In genomic region chr5:3400659-3401058, GRCh38 we compare ENCODE assay signal across 25 cellular contexts.
A peak's percentile ranks its signal among the peaks of the same experiment; 100 is the strongest.
DNase-seq lines count a peak whose midpoint lies in the region; ATAC-seq, FAIRE-seq and TF ChIP-seq lines count a peak whose summit lies in the region.
"Had no signal": no experiment of that assay in that cellular context is flagged by ENCODE, and none has a peak within 500 bp of the region (broad histone marks: within the 10 kb centered on the region; RNA-seq: fewer than 3 reads in every experiment).

No MANE protein-coding gene starts in this region.

- in situ Hi-C loops in HepG2 (cut with HindIII; ENCODE audit: extremely low pct_ligation_motif_present, low pct_unique_long_range_greater_than_20kb) (no loop called here), K562 (cut with MboI) (no loop called here)

- H3K9me3 ChIP-seq in HepG2 (ENCODE audit: low read length) (peaks cover 16% of the 10 kb centered on the region), right lobe of liver (no peaks in the 10 kb centered on the region), K562 (replicated peaks; ENCODE audit: control insufficient read depth, insufficient read depth, low read depth, low read length) (no peaks in the 10 kb centered on the region), colonic mucosa (no peaks in the 10 kb centered on the region), kidney (ENCODE audit: control insufficient read depth in 1 of 2, low read length in 2 of 2) (peaks cover 6 to 7% of the 10 kb centered on the region in 2 donors)
- H3K9me3 ChIP-seq: BE2C, HAP-1 had no signal

- H3K36me3 ChIP-seq in HepG2 (replicated peaks in 1 of 2; ENCODE audit: control insufficient read depth in 1 of 2, insufficient read depth in 2 of 2, low read length in 2 of 2) (no peaks in the 10 kb centered on the region), right lobe of liver (no peaks in the 10 kb centered on the region), K562 (ENCODE audit: control insufficient read depth, insufficient read depth, low read length) (no peaks in the 10 kb centered on the region), colonic mucosa (no peaks in the 10 kb centered on the region), kidney (ENCODE audit: control insufficient read depth in 1 of 2, insufficient read depth in 2 of 2, low read length in 2 of 2) (no peaks in the 10 kb centered on the region)
- H3K36me3 ChIP-seq: BE2C; BLaER1 treated with 17β-estradiol and CSF1 and Interleukin-3, amounts not matched to agents 10 nM and 100 nM; HAP-1 had no signal

- H3K9me1 ChIP-seq in K562 (ENCODE audit: control insufficient read depth, insufficient read depth, low read length) = no peaks in the 10 kb centered on the region

- no peak for FAIRE-seq in HepG2 (lab: Jason Lieb, UNC)
- no peak for FAIRE-seq in K562 (lab: Jason Lieb, UNC)
- FAIRE-seq in kidney (lab: Jason Lieb, UNC) = no peak
- FAIRE-seq: A204.1, D721Med, GM12878, GM19239 had no signal

- CTCF ChIA-PET in HepG2 (lab: Yijun Ruan, JAX; ENCODE audit: low intra/inter-chr PET ratio, low total read pairs) = no interaction called here
- CTCF ChIA-PET in K562 (lab: Yijun Ruan, JAX; ENCODE audit: low intra/inter-chr PET ratio) = no interaction called here

- H4K20me1 ChIP-seq in HepG2 (ENCODE audit: insufficient read depth, low read length) (no peaks in the 10 kb centered on the region), K562 (replicated peaks; ENCODE audit: control insufficient read depth, insufficient read depth, low read length) (no peaks in the 10 kb centered on the region)
- H4K20me1 ChIP-seq: BLaER1 treated with 17β-estradiol and CSF1 and Interleukin-3, amounts not matched to agents 10 nM and 100 nM had no signal

- no TSS peak for BruUV-seq in HepG2 (replicated peaks; lab: Mats Ljungman, UMichigan)
- BruUV-seq in K562 (replicated peaks; lab: Mats Ljungman, UMichigan) = no TSS peak

- no peak for TF ChIP-seq RAD21 in HepG2 (CRISPR knock-in tag; IDR thresholded peaks at IDR 0.05)
- TF ChIP-seq RAD21 in K562 (CRISPR knock-in tag; conservative IDR thresholded peaks at IDR 0.05 in 1 of 2, IDR thresholded peaks at IDR 0.05 in 1 of 2) = no peak

- H3K27me3 ChIP-seq in HepG2 (ENCODE audit: control insufficient read depth in 1 of 2, insufficient read depth in 2 of 2, low read length in 2 of 2) = no peaks in the 10 kb centered on the region
- H3K27me3 ChIP-seq in right lobe of liver = no peaks in the 10 kb centered on the region
- H3K27me3 ChIP-seq in K562 (ENCODE audit: control insufficient read depth in 2 of 2, insufficient read depth in 2 of 2, low read length in 2 of 2) = no peaks in the 10 kb centered on the region
- no peaks in the 10 kb centered on the region for H3K27me3 ChIP-seq in colonic mucosa
- H3K27me3 ChIP-seq: BE2C; BLaER1 treated with 17β-estradiol and CSF1 and Interleukin-3, amounts not matched to agents 10 nM and 100 nM had no signal

- H3K4me3 ChIP-seq in HepG2 (replicated peaks in 1 of 3; ENCODE audit: insufficient read depth in 1 of 3, low read depth in 2 of 3, low read length in 3 of 3) (no peak overlapping the region), right lobe of liver (no peak overlapping the region), K562 (no peak overlapping the region), colonic mucosa (no peak overlapping the region), kidney (ENCODE audit: low read length in 2 of 2) (no peak overlapping the region)
- H3K4me3 ChIP-seq: BLaER1 treated with 17β-estradiol and CSF1 and Interleukin-3, amounts not matched to agents 10 nM and 100 nM; GM12878; GM23248; HAP-1 had no signal

- no peak overlapping the region for H3K9ac ChIP-seq in HepG2 (ENCODE audit: insufficient read depth, low read depth, low read length)
- no peak overlapping the region for H3K9ac ChIP-seq in K562 (ENCODE audit: insufficient read depth in 1 of 2, low read depth in 2 of 2, low read length in 2 of 2)
- no peak overlapping the region for H3K9ac ChIP-seq in colonic mucosa (ENCODE audit: low read depth in 2 of 2, low read length in 2 of 2)
- H3K9ac ChIP-seq in kidney (ENCODE audit: low read length in 2 of 2) = no peak overlapping the region
- H3K9ac ChIP-seq: BLaER1 treated with 17β-estradiol and CSF1 and Interleukin-3, amounts not matched to agents 10 nM and 100 nM; GM23248 had no signal

- TF ChIP-seq EP300 in HepG2 (IDR thresholded peaks at IDR 0.05; ENCODE audit: low read depth in 2 of 2, low read length in 2 of 2) = no peak
- no peak for TF ChIP-seq EP300 in HepG2 (CRISPR knock-in tag; IDR thresholded peaks at IDR 0.05; ENCODE audit: borderline replicate concordance)
- no peak for TF ChIP-seq EP300 in K562 (IDR thresholded peaks at IDR 0.05; ENCODE audit: low read length)

- ATAC-seq in HepG2 (no peak), right lobe of liver (no peak), K562 (no peak)
- ATAC-seq: GM12878 had no signal

- POLR2A ChIA-PET in HepG2 (lab: Yijun Ruan, JAX) (no interaction called here), K562 (lab: Yijun Ruan, JAX) (no interaction called here)

- intact Hi-C loops in HepG2 (cut with micrococcal nuclease; ENCODE audit: unreplicated experiment) (no loop called here), right lobe of liver (cut with DNase I) (no loop called here), K562 (cut with micrococcal nuclease) (no loop called here), colonic mucosa (cut with DNase I) (no loop called here), kidney (cut with DNase I) (no loop called here)

- H3K27ac ChIP-seq in HepG2 (ENCODE audit: extremely low read length, insufficient read depth, low read length) (no peak overlapping the region), right lobe of liver (no peak overlapping the region), K562 (ENCODE audit: extremely low read depth, low read depth, low read length) (no peak overlapping the region), colonic mucosa (no peak overlapping the region), kidney (ENCODE audit: low read depth in 2 of 2, low read length in 2 of 2) (no peak overlapping the region)
- H3K27ac ChIP-seq: 22Rv1; BLaER1 treated with 17β-estradiol and CSF1 and Interleukin-3, amounts not matched to agents 10 nM and 100 nM; GM23248 had no signal

- no peak overlapping the region for H3K4me2 ChIP-seq in HepG2 (ENCODE audit: low read depth, low read length)
- no peak overlapping the region for H3K4me2 ChIP-seq in K562 (ENCODE audit: insufficient read depth, low read length)
- H3K4me2 ChIP-seq: BLaER1 treated with 17β-estradiol and CSF1 and Interleukin-3, amounts not matched to agents 10 nM and 100 nM had no signal

- TF ChIP-seq POLR2A in HepG2 (IDR thresholded peaks at IDR 0.05; ENCODE audit: insufficient read depth in 1 of 2, low read depth in 2 of 2, low read length in 2 of 2) (no peak), right lobe of liver (IDR thresholded peaks at IDR 0.05) (no peak), K562 (conservative IDR thresholded peaks at IDR 0.05) (no peak)

- no peaks in the 10 kb centered on the region for H3K4me1 ChIP-seq in HepG2 (ENCODE audit: insufficient read depth, low read length)
- H3K4me1 ChIP-seq in right lobe of liver = no peaks in the 10 kb centered on the region
- H3K4me1 ChIP-seq in K562 (replicated peaks in 1 of 2; ENCODE audit: control insufficient read depth in 2 of 2, insufficient read depth in 2 of 2, low read length in 2 of 2) = no peaks in the 10 kb centered on the region
- H3K4me1 ChIP-seq in colonic mucosa = no peaks in the 10 kb centered on the region
- H3K4me1 ChIP-seq in kidney (ENCODE audit: control insufficient read depth in 1 of 2, insufficient read depth in 1 of 2, low read depth in 1 of 2, low read length in 2 of 2) = no peaks in the 10 kb centered on the region
- H3K4me1 ChIP-seq: BE2C, HAP-1 had no signal

- H3K79me2 ChIP-seq in HepG2 (ENCODE audit: insufficient read depth, low read length) (no peaks in the 10 kb centered on the region), K562 (ENCODE audit: control insufficient read depth, insufficient read depth, low read length) (no peaks in the 10 kb centered on the region)

- 3% methylated on average over 8 of the region's 8 CpGs for WGBS in HepG2 (ENCODE audit: low lambda C conversion rate)
- WGBS in right lobe of liver (ENCODE audit: insufficient coverage, low coverage, low lambda C conversion rate, missing lambda C conversion rate) = 63% methylated on average over 8 of the region's 8 CpGs
- under 1% methylated on average over 8 of the region's 8 CpGs for WGBS in K562 (ENCODE audit: insufficient coverage, low coverage, missing lambda C conversion rate)

- TF ChIP-seq CTCF in HepG2 (CRISPR knock-in tag; IDR thresholded peaks at IDR 0.05) (no peak), right lobe of liver (IDR thresholded peaks at IDR 0.05) (no peak), K562 (IDR thresholded peaks at IDR 0.05 in 2 of 3, conservative IDR thresholded peaks at IDR 0.05 in 1 of 3; ENCODE audit: insufficient read depth in 2 of 3, low read depth in 1 of 3, low read length in 3 of 3) (no peak), colonic mucosa (IDR thresholded peaks at IDR 0.05) (no peak), kidney (IDR thresholded peaks at IDR 0.05; ENCODE audit: borderline replicate concordance, extremely low read depth, insufficient read depth) (no peak)

- no peak overlapping the region for H2AFZ ChIP-seq in HepG2 (ENCODE audit: low read length)
- H2AFZ ChIP-seq in K562 (ENCODE audit: low read depth, low read length) = no peak overlapping the region
- H2AFZ ChIP-seq: GM23248 had no signal

- DNase-seq in HepG2 (ENCODE audit: low spot score) (no peak), right lobe of liver (no peak), NCI-H748 (lab: John Stamatoyannopoulos, UW; ENCODE audit: unreplicated experiment) (peak; percentile 96), K562 (ENCODE audit: extremely low read depth in 1 of 4, low spot score in 3 of 4) (no peak), colonic mucosa (no peak), kidney (no peak), NCI-H2171 (lab: John Stamatoyannopoulos, UW) (no peak)
- DNase-seq: ACHN; AML-193; BE2C; CD4-positive, alpha-beta T cell; CD8-positive, alpha-beta memory T cell; DMS 273 treated with DMSO at 0.1 percent for 48 hours; DMS79; EL; GDM1; GM23248; HFFc6 had no signal

TF ChIP-seq in HepG2, 621 proteins besides CTCF, POLR2A, EP300 and RAD21:
- TF ChIP-seq MAFK (conservative IDR thresholded peaks at IDR 0.05 in 1 of 2, IDR thresholded peaks at IDR 0.05 in 1 of 2; ENCODE audit: low read length in 2 of 2) (peak; percentile 81 to 89), HMGA1 (CRISPR knock-in tag; conservative IDR thresholded peaks at IDR 0.05) (no peak), MAFF (IDR thresholded peaks at IDR 0.05; ENCODE audit: low read depth, low read length) (peak; percentile 91)

TF ChIP-seq in K562, 482 proteins besides CTCF, POLR2A, EP300 and RAD21 (continues in another document):
- TF ChIP-seq C11orf30 (IDR thresholded peaks at IDR 0.05; ENCODE audit: low read depth) = peak; percentile 59; the same call in 1 of the 2 replicates
- peak; percentile 68 for TF ChIP-seq ZNF316 (IDR thresholded peaks at IDR 0.05)
- TF ChIP-seq MAFK (IDR thresholded peaks at IDR 0.05; ENCODE audit: low read length) = peak; percentile 50; the same call in 1 of the 2 replicates
- peak; percentile 63; the same call in 1 of the 2 replicates for TF ChIP-seq MAFF (IDR thresholded peaks at IDR 0.05; ENCODE audit: low read length)
- TF ChIP-seq ARHGAP35 (IDR thresholded peaks at IDR 0.05; ENCODE audit: partially characterized antibody) = no peak
- peak; percentile 65; the same call in 1 of the 2 replicates for TF ChIP-seq MAFG (tag; conservative IDR thresholded peaks at IDR 0.05)
- no peak for TF ChIP-seq ZKSCAN1 (IDR thresholded peaks at IDR 0.05; ENCODE audit: low read depth, low read length)
- TF ChIP-seq BRD9 (IDR thresholded peaks at IDR 0.05; ENCODE audit: low read depth, partially characterized antibody) = no peak

Comparison
In these comparisons a context has a peak if more than half of its experiments do, and no peak if none do; other contexts are left out.
1. Of the 241 proteins assayed by ChIP-seq in both HepG2 and K562: peak only in HepG2: none; only in K562: MAFG; in both: MAFF and MAFK; in neither: 238.